In genomic region chr1:205261946-205262668, GRCh38 we compare ENCODE assay signal across 13 cellular contexts. TPM values are rescaled to one million over a fixed set of nuclear protein-coding genes. Genes with fewer than 3 reads are reported as not detected.
DNase-seq lines count a peak whose midpoint lies in the region; ATAC-seq lines count a peak whose summit lies in the region.
"Had no signal": no experiment of that assay in that cellular context is flagged by ENCODE, and none has a peak within 500 bp of the region (broad histone marks: within the 10 kb centered on the region; RNA-seq: fewer than 3 reads in every experiment).

No MANE protein-coding gene starts in this region.

- no peaks in the 10 kb centered on the region for H3K9me3 ChIP-seq in iPS-20b (ENCODE audit: insufficient read depth, low read depth, low read length)
- H3K9me3 ChIP-seq: lower lobe of right lung, prostate gland had no signal

- H3K27me3 ChIP-seq in iPS-20b (ENCODE audit: insufficient read depth, low read length) = no peaks in the 10 kb centered on the region

- peaks cover 10% of the 10 kb centered on the region for H3K4me1 ChIP-seq in iPS-20b (ENCODE audit: insufficient read depth, low read length)
- H3K4me1 ChIP-seq: prostate gland had no signal

- ATAC-seq in GM21526 (IDR thresholded peaks at IDR 0.05; ENCODE audit: low FRiP score, unreplicated experiment) = no peak
- no peak for ATAC-seq in HG02970 (IDR thresholded peaks at IDR 0.05; ENCODE audit: low FRiP score, unreplicated experiment)
- ATAC-seq in GM18873 (IDR thresholded peaks at IDR 0.05; ENCODE audit: low FRiP score, unreplicated experiment) = no peak
- ATAC-seq: activated CD4-positive, CD25-positive, alpha-beta regulatory T cell treated with anti-CD3 and anti-CD28 coated beads, Interleukin-2, amount 50 U/mL, for 24 hours had no signal

- DNase-seq in A172 (ENCODE audit: low spot score) (peak; percentile 77), HK-2 (ENCODE audit: unreplicated experiment) (peak; percentile 68), NCI-H2196 treated with DMSO at 0.1 percent for 48 hours (lab: John Stamatoyannopoulos, UW; ENCODE audit: unreplicated experiment) (no peak)
- DNase-seq: activated effector memory CD4-positive, alpha-beta T cell treated with Interleukin-2 at 50 U/mL for 16 hours; lower lobe of right lung; SHP77 treated with DMSO at 0.1 percent for 48 hours had no signal

- H3K36me3 ChIP-seq in iPS-20b (ENCODE audit: insufficient read depth, low read depth, low read length) = no peaks in the 10 kb centered on the region
- H3K36me3 ChIP-seq: lower lobe of right lung, prostate gland had no signal

- peak overlapping the region; percentile 16; the same call in 1 of the 2 replicates for H3K9ac ChIP-seq in iPS-20b (ENCODE audit: low read depth, low read length)

- no peak overlapping the region for H3K4me3 ChIP-seq in iPS-20b (ENCODE audit: low read length)
- H3K4me3 ChIP-seq: lower lobe of right lung, prostate gland had no signal

- H3K27ac ChIP-seq in angular gyrus (ENCODE audit: low read depth, low read length) = peak overlapping the region; percentile 44
- peak overlapping the region; percentile 20 for H3K27ac ChIP-seq in iPS-20b (ENCODE audit: low read length)
- H3K27ac ChIP-seq: lower lobe of right lung, prostate gland had no signal

RNA-seq across cellular contexts. Expression of gene TMCC2, which starts 34.4 kb away (rescaled TPM):
- total RNA-seq in A172 (2014; rRNA removed; shearing (Covaris generic)) = 8.1 and 11.9 TPM in 2 replicates

RNA-seq across cellular contexts. Expression of gene DSTYK, which starts 50.6 kb away (rescaled TPM):
- 12.3 and 13.9 TPM in 2 replicates for total RNA-seq in A172 (2014; rRNA removed; shearing (Covaris generic))

RNA-seq across cellular contexts. Expression of gene NUAK2, which starts 59.4 kb away (rescaled TPM):
- total RNA-seq in A172 (2014; rRNA removed; shearing (Covaris generic)) = 16.3 and 18.4 TPM in 2 replicates
